Comparison of ENCODE assay signal across 18 cellular contexts in genomic region chr19:43507880-43508279, GRCh38. TPM values are rescaled to one million over a fixed set of nuclear protein-coding genes. Genes with fewer than 3 reads are reported as not detected.
DNase-seq lines count a peak whose midpoint lies in the region; ATAC-seq and TF ChIP-seq lines count a peak whose summit lies in the region.
"Had no signal": no experiment of that assay in that cellular context is flagged by ENCODE, and none has a peak within 500 bp of the region (broad histone marks: within the 10 kb centered on the region; RNA-seq: fewer than 3 reads in every experiment).

No MANE protein-coding gene starts in this region.

- H3K27ac Mint-ChIP-seq in MCF 10A (ENCODE audit: low read depth, unreplicated experiment) (peak overlapping the region; percentile 49), T-helper 17 cell (peak overlapping the region; percentile 41)
- H3K27ac Mint-ChIP-seq in naive thymus-derived CD4-positive, alpha-beta T cell = peak overlapping the region in 6 of 9 donors; percentile 9 to 78 (median 64)
- peak overlapping the region; percentile 69 for H3K27ac Mint-ChIP-seq in stimulated activated effector memory CD8-positive, alpha-beta T cell treated with anti-CD3 and anti-CD28 coated beads, Interleukin-12 subunit alpha, Interleukin-12 subunit beta, amount 100 ng/mL, for 72 hours

- H2AFZ ChIP-seq in mammary epithelial cell (ENCODE audit: low read depth, low read length) = no peak overlapping the region
- H2AFZ ChIP-seq in PC-3 (ENCODE audit: low read length) = no peak overlapping the region
- H2AFZ ChIP-seq: GM23248 had no signal

- H3K79me2 ChIP-seq in mammary epithelial cell (ENCODE audit: insufficient read depth, low read length) (peaks cover 2% of the 10 kb centered on the region), PC-3 (ENCODE audit: low read length) (no peaks in the 10 kb centered on the region)

- no peaks in the 10 kb centered on the region for H3K9me2 ChIP-seq in PC-3 (replicated peaks; ENCODE audit: low read length)

- H3K27me3 Mint-ChIP-seq in MCF 10A (ENCODE audit: insufficient read depth, unreplicated experiment) = no peaks in the 10 kb centered on the region
- H3K27me3 Mint-ChIP-seq in T-helper 17 cell = no peaks in the 10 kb centered on the region
- H3K27me3 Mint-ChIP-seq in naive thymus-derived CD4-positive, alpha-beta T cell = no peaks in the 10 kb centered on the region

- in situ Hi-C loops in mammary epithelial cell (cut with MboI; ENCODE audit: low sequenced_read_pairs in 2 of 2) = no loop called here
- in situ Hi-C loops in GM13976 (cut with MboI; ENCODE audit: low sequenced_read_pairs, unreplicated experiment) = no loop called here

- H3K36me3 Mint-ChIP-seq in MCF 10A (ENCODE audit: insufficient read depth, unreplicated experiment) (peaks cover 66% of the 10 kb centered on the region), T-helper 17 cell (ENCODE audit: low read depth) (peaks cover 8% of the 10 kb centered on the region)
- H3K36me3 Mint-ChIP-seq in naive thymus-derived CD4-positive, alpha-beta T cell = peaks cover 0 to 32% (median 21%) of the 10 kb centered on the region in 5 donors
- H3K36me3 Mint-ChIP-seq in stimulated activated effector memory CD8-positive, alpha-beta T cell treated with anti-CD3 and anti-CD28 coated beads, Interleukin-12 subunit alpha, Interleukin-12 subunit beta, amount 100 ng/mL, for 72 hours = peaks cover 78% of the 10 kb centered on the region

- H3K9ac ChIP-seq in mammary epithelial cell (ENCODE audit: insufficient read depth, low read length) = no peak overlapping the region
- no peak overlapping the region for H3K9ac ChIP-seq in PC-3 (ENCODE audit: low read length)
- H3K9ac ChIP-seq: BLaER1 treated with 17β-estradiol and CSF1 and Interleukin-3, amounts not matched to agents 10 nM and 100 nM; GM23248 had no signal

- BruUV-seq in MCF 10A (replicated peaks; lab: Mats Ljungman, UMichigan) = no TSS peak
- BruUV-seq in mammary epithelial cell (replicated peaks; lab: Mats Ljungman, UMichigan) = no TSS peak
- BruUV-seq in PC-3 (replicated peaks; lab: Mats Ljungman, UMichigan) = no TSS peak

- no peaks in the 10 kb centered on the region for H4K20me1 ChIP-seq in mammary epithelial cell (ENCODE audit: insufficient read depth, low read length)
- H4K20me1 ChIP-seq in PC-3 (ENCODE audit: low read length) = no peaks in the 10 kb centered on the region

- intact Hi-C loops in MCF 10A (cut with micrococcal nuclease) = no loop called here
- intact Hi-C loops in mammary epithelial cell (cut with micrococcal nuclease) = no loop called here
- intact Hi-C loops in naive thymus-derived CD4-positive, alpha-beta T cell (cut with micrococcal nuclease) = no loop called here
- intact Hi-C loops in PC-3 (cut with micrococcal nuclease) = no loop called here

- ATAC-seq in T-helper 17 cell (no peak), PC-3 (no peak)
- no peak for ATAC-seq in naive thymus-derived CD4-positive, alpha-beta T cell
- no peak for ATAC-seq in stimulated activated effector memory CD8-positive, alpha-beta T cell treated with anti-CD3 and anti-CD28 coated beads, Interleukin-12 subunit alpha, Interleukin-12 subunit beta, amount 100 ng/mL, for 72 hours
- ATAC-seq: A549 had no signal

- DNase-seq in MCF 10A (ENCODE audit: unreplicated experiment) (no peak), mammary epithelial cell (no peak), T-helper 17 cell (no peak), GM13976 (ENCODE audit: low spot score) (no peak), PC-3 (no peak), NCI-H748 treated with DMSO at 0.1 percent for 48 hours (lab: John Stamatoyannopoulos, UW) (no peak)
- DNase-seq in naive thymus-derived CD4-positive, alpha-beta T cell = no peak
- DNase-seq in stimulated activated effector memory CD8-positive, alpha-beta T cell treated with anti-CD3 and anti-CD28 coated beads, Interleukin-12 subunit alpha, Interleukin-12 subunit beta, amount 100 ng/mL, for 72 hours (ENCODE audit: low spot score in 2 of 2) = no peak
- DNase-seq: COR-L47, GM23248, HCEC 1CT, NCI-H1436, NCI-H2081, NCI-H510A had no signal

- H3K9me3 ChIP-seq in mammary epithelial cell (replicated peaks; ENCODE audit: insufficient read depth, low read length) (no peaks in the 10 kb centered on the region), T-helper 17 cell (ENCODE audit: control insufficient read depth, low read length, poor library complexity, severe bottlenecking) (no peaks in the 10 kb centered on the region), PC-3 (ENCODE audit: low read length) (no peaks in the 10 kb centered on the region)
- no peaks in the 10 kb centered on the region for H3K9me3 ChIP-seq in naive thymus-derived CD4-positive, alpha-beta T cell (ENCODE audit: control insufficient read depth in 2 of 3, low read length in 3 of 3)
- H3K9me3 ChIP-seq: A549; BLaER1 treated with 17β-estradiol and CSF1 and Interleukin-3, amounts not matched to agents 10 nM and 100 nM had no signal

- H3K4me2 ChIP-seq in mammary epithelial cell (ENCODE audit: insufficient read depth, low read depth, low read length) (no peak overlapping the region), PC-3 (ENCODE audit: low read length) (no peak overlapping the region)
- H3K4me2 ChIP-seq: A549; BLaER1 treated with 17β-estradiol and CSF1 and Interleukin-3, amounts not matched to agents 10 nM and 100 nM had no signal

- H3K36me3 ChIP-seq in mammary epithelial cell (ENCODE audit: insufficient read depth, low read length) (peaks cover 19% of the 10 kb centered on the region), PC-3 (ENCODE audit: low read depth, low read length) (no peaks in the 10 kb centered on the region)
- peaks cover 0 to 27% (median 0%) of the 10 kb centered on the region in 3 experiments for H3K36me3 ChIP-seq in naive thymus-derived CD4-positive, alpha-beta T cell (ENCODE audit: control insufficient read depth in 2 of 3, insufficient read depth in 3 of 3, low read length in 3 of 3)

- dilution Hi-C loops in mammary epithelial cell (cut with HindIII; ENCODE audit: low sequenced_read_pairs) = no loop called here

- H3K27me3 ChIP-seq in mammary epithelial cell (ENCODE audit: insufficient read depth, low read length) = no peaks in the 10 kb centered on the region
- H3K27me3 ChIP-seq in naive thymus-derived CD4-positive, alpha-beta T cell (ENCODE audit: control insufficient read depth in 2 of 2, insufficient read depth in 2 of 2, low read length in 2 of 2) = no peaks in the 10 kb centered on the region
- no peaks in the 10 kb centered on the region for H3K27me3 ChIP-seq in PC-3 (ENCODE audit: low read length)
- H3K27me3 ChIP-seq: BLaER1 treated with 17β-estradiol and CSF1 and Interleukin-3, amounts not matched to agents 10 nM and 100 nM had no signal

- peaks cover 9% of the 10 kb centered on the region for H3K4me1 Mint-ChIP-seq in MCF 10A (ENCODE audit: insufficient read depth, unreplicated experiment)
- H3K4me1 Mint-ChIP-seq in T-helper 17 cell = peaks cover 17% of the 10 kb centered on the region
- H3K4me1 Mint-ChIP-seq in naive thymus-derived CD4-positive, alpha-beta T cell = peaks cover 14 to 27% (median 23%) of the 10 kb centered on the region in 7 donors
- peaks cover 25% of the 10 kb centered on the region for H3K4me1 Mint-ChIP-seq in stimulated activated effector memory CD8-positive, alpha-beta T cell treated with anti-CD3 and anti-CD28 coated beads, Interleukin-12 subunit alpha, Interleukin-12 subunit beta, amount 100 ng/mL, for 72 hours

- H3K4me1 ChIP-seq in mammary epithelial cell (ENCODE audit: insufficient read depth, low read length) (peaks cover 9% of the 10 kb centered on the region), PC-3 (ENCODE audit: insufficient read depth, low read length) (0 out of 2 replicates have a peak, but pooled peaks cover 8% of the 10 kb centered on the region)
- H3K4me1 ChIP-seq in naive thymus-derived CD4-positive, alpha-beta T cell (ENCODE audit: control insufficient read depth in 2 of 2, insufficient read depth in 2 of 2, low read length in 2 of 2) = peaks cover 5 to 13% of the 10 kb centered on the region in 2 donors

- no peaks in the 10 kb centered on the region for H3K9me3 Mint-ChIP-seq in MCF 10A (ENCODE audit: unreplicated experiment)
- peaks cover 0 to 2% (median 0%) of the 10 kb centered on the region in 11 donors for H3K9me3 Mint-ChIP-seq in naive thymus-derived CD4-positive, alpha-beta T cell
- no peaks in the 10 kb centered on the region for H3K9me3 Mint-ChIP-seq in stimulated activated effector memory CD8-positive, alpha-beta T cell treated with anti-CD3 and anti-CD28 coated beads, Interleukin-12 subunit alpha, Interleukin-12 subunit beta, amount 100 ng/mL, for 72 hours

- CTCF ChIA-PET in MCF 10A (lab: Yijun Ruan, JAX) = interaction anchor here (2.1 kb wide), 1 partner anchor 61 kb away, joined by 9 read pairs; no protein-coding TSS in a partner anchor
- CTCF ChIA-PET in mammary epithelial cell (lab: Charles Lee; ENCODE audit: low non-redundant PET) = interaction anchor here (0.7 kb wide), 1 partner anchor 74 kb away, joined by 5 read pairs; no protein-coding TSS in a partner anchor
- CTCF ChIA-PET in naive thymus-derived CD4-positive, alpha-beta T cell (lab: Charles Lee) = no interaction called here
- CTCF ChIA-PET in PC-3 (lab: Charles Lee) = no interaction called here

- H3K4me3 ChIP-seq in mammary epithelial cell (replicated peaks in 1 of 3; ENCODE audit: insufficient read depth in 1 of 3, low read depth in 2 of 3, low read length in 3 of 3) (no peak overlapping the region), PC-3 (ENCODE audit: low read length) (no peak overlapping the region)
- no peak overlapping the region for H3K4me3 ChIP-seq in naive thymus-derived CD4-positive, alpha-beta T cell (ENCODE audit: low read length)
- H3K4me3 ChIP-seq: A549; BLaER1 treated with 17β-estradiol and CSF1 and Interleukin-3, amounts not matched to agents 10 nM and 100 nM; GM23248 had no signal

- H3K4me3 Mint-ChIP-seq in MCF 10A (ENCODE audit: unreplicated experiment) (no peak overlapping the region), T-helper 17 cell (no peak overlapping the region)
- H3K4me3 Mint-ChIP-seq in naive thymus-derived CD4-positive, alpha-beta T cell = no peak overlapping the region
- H3K4me3 Mint-ChIP-seq in stimulated activated effector memory CD8-positive, alpha-beta T cell treated with anti-CD3 and anti-CD28 coated beads, Interleukin-12 subunit alpha, Interleukin-12 subunit beta, amount 100 ng/mL, for 72 hours = no peak overlapping the region

- H3F3A ChIP-seq in PC-3 (ENCODE audit: low read length, unreplicated experiment) = no peaks in the 10 kb centered on the region

- TF ChIP-seq CTCF in MCF 10A (IDR thresholded peaks at IDR 0.05; ENCODE audit: unreplicated experiment) (no peak), mammary epithelial cell (conservative IDR thresholded peaks at IDR 0.05 in 1 of 2, IDR thresholded peaks at IDR 0.05 in 1 of 2; ENCODE audit: extremely low read depth in 1 of 2, insufficient read depth in 1 of 2, low read depth in 1 of 2, low read length in 2 of 2) (no peak), GM13976 (IDR thresholded peaks at IDR 0.05; ENCODE audit: borderline replicate concordance, control extremely low read depth, extremely low read depth, insufficient read depth, missing control alignments) (no peak), PC-3 (conservative IDR thresholded peaks at IDR 0.05; ENCODE audit: low read depth, low read length) (no peak)

- H3K27ac ChIP-seq in mammary epithelial cell (ENCODE audit: insufficient read depth, low read depth, low read length) (no peak overlapping the region), PC-3 (ENCODE audit: low read length) (no peak overlapping the region)
- H3K27ac ChIP-seq in naive thymus-derived CD4-positive, alpha-beta T cell (ENCODE audit: low read depth, low read length) = no peak overlapping the region
- H3K27ac ChIP-seq: A549; BLaER1 treated with 17β-estradiol and CSF1 and Interleukin-3, amounts not matched to agents 10 nM and 100 nM; GM23248; HL-60 had no signal

- POLR2A ChIA-PET in MCF 10A (lab: Yijun Ruan, JAX) (interaction anchor here (0.6 kb wide), 1 partner anchor 34 kb away, joined by 3 read pairs; no protein-coding TSS in a partner anchor), PC-3 (lab: Charles Lee; ENCODE audit: unreplicated experiment) (no interaction called here)
- POLR2A ChIA-PET in naive thymus-derived CD4-positive, alpha-beta T cell (lab: Charles Lee) = interaction anchor here (1.2 kb wide), 1 partner anchor 12 kb away, joined by 3 read pairs; no protein-coding TSS in a partner anchor

- WGBS in mammary epithelial cell (ENCODE audit: low coverage, missing lambda C conversion rate) = 88% methylated on average over 1 of the region's 2 CpGs

RNA-seq across cellular contexts. Expression of gene PHLDB3, which starts 3.3 kb away (rescaled TPM):
- total RNA-seq in MCF 10A (2022) = 9.9 and 11.8 TPM in 2 replicates
- 10 to 100 TPM; 16.2 to 23.8 TPM for total RNA-seq in mammary epithelial cell
- 8.0 TPM for polyA plus RNA-seq in mammary epithelial cell
- polyA minus RNA-seq in mammary epithelial cell = 20.2 TPM
- total RNA-seq in T-helper 17 cell = 10 to 100 TPM; 24.2 to 40.5 TPM
- 10 to 100 TPM; 24.5 to 98.8 (median 43.3) TPM for total RNA-seq in naive thymus-derived CD4-positive, alpha-beta T cell
- polyA plus RNA-seq in naive thymus-derived CD4-positive, alpha-beta T cell = 1 to 10 TPM; 4.5 to 6.5 TPM
- total RNA-seq in PC-3 (2014; rRNA removed) = 29.0 and 36.0 TPM in 2 replicates

RNA-seq across cellular contexts. Expression of gene ETHE1, which starts 19.1 kb away (rescaled TPM):
- total RNA-seq in MCF 10A (2022) = 78.0 and 94.4 TPM in 2 replicates
- total RNA-seq in mammary epithelial cell = 100 to 1,000 TPM; 114 to 122 TPM
- polyA plus RNA-seq in mammary epithelial cell = 176 TPM
- polyA minus RNA-seq in mammary epithelial cell = 122 TPM
- total RNA-seq in T-helper 17 cell = 10 to 100 TPM; 21.0 to 30.3 TPM
- 10 to 100 TPM; 20.3 to 58.6 (median 23.9) TPM for total RNA-seq in naive thymus-derived CD4-positive, alpha-beta T cell
- 10 to 100 TPM; 58.0 to 59.3 TPM for polyA plus RNA-seq in naive thymus-derived CD4-positive, alpha-beta T cell
- total RNA-seq in PC-3 (2014; rRNA removed) = 34.2 and 44.9 TPM in 2 replicates

RNA-seq across cellular contexts. Expression of gene ZNF575, which starts 25.1 kb away (rescaled TPM):
- total RNA-seq in MCF 10A (2022) (0.81 and 1.1 TPM in 2 replicates), mammary epithelial cell (1 to 10 TPM in 1 of 2 donors, under 1 TPM in 1; 0.17 to 2.1 TPM), T-helper 17 cell (1 to 10 TPM; 4.0 to 4.3 TPM), PC-3 (2014; rRNA removed) (0.98 TPM in 1 of 2 replicates, not detected in the other)
- polyA plus RNA-seq in mammary epithelial cell = 0.17 TPM
- not detected for polyA minus RNA-seq in mammary epithelial cell
- 10 to 100 TPM in 2 of 5 experiments, 1 to 10 TPM in 3; 4.5 to 10.7 (median 5.6) TPM for total RNA-seq in naive thymus-derived CD4-positive, alpha-beta T cell
- polyA plus RNA-seq in naive thymus-derived CD4-positive, alpha-beta T cell = 1 to 10 TPM; 2.7 to 3.5 TPM
- total RNA-seq: SK-MEL-5 had no signal

RNA-seq across cellular contexts. Expression of gene LYPD3, which starts 42.5 kb away (rescaled TPM):
- total RNA-seq in MCF 10A (2022) (2.5 and 3.1 TPM in 2 replicates), mammary epithelial cell (10 to 100 TPM in 1 of 2 donors, under 1 TPM in 1; 0.33 to 30.7 TPM), T-helper 17 cell (1 to 10 TPM; 5.1 to 7.4 TPM), PC-3 (2014; rRNA removed) (16.4 and 16.8 TPM in 2 replicates)
- polyA plus RNA-seq in mammary epithelial cell = 29.8 TPM
- 30.0 TPM for polyA minus RNA-seq in mammary epithelial cell
- 10 to 100 TPM in 1 of 5 experiments, 1 to 10 TPM in 4; 1.1 to 30.6 (median 6.1) TPM for total RNA-seq in naive thymus-derived CD4-positive, alpha-beta T cell
- polyA plus RNA-seq in naive thymus-derived CD4-positive, alpha-beta T cell = 1 to 10 TPM; 6.5 to 9.1 TPM
- total RNA-seq: GM23248 had no signal

Comparison
In these comparisons a context has a peak if more than half of its experiments do, and no peak if none do; other contexts are left out.
1. CTCF ChIA-PET loops: an anchor here in MCF 10A (2.1 kb wide) and mammary epithelial cell (0.7 kb wide); none called in naive thymus-derived CD4-positive, alpha-beta T cell and PC-3.